8 cellular contexts compared by ENCODE assay signal in the genomic region with DNA sequence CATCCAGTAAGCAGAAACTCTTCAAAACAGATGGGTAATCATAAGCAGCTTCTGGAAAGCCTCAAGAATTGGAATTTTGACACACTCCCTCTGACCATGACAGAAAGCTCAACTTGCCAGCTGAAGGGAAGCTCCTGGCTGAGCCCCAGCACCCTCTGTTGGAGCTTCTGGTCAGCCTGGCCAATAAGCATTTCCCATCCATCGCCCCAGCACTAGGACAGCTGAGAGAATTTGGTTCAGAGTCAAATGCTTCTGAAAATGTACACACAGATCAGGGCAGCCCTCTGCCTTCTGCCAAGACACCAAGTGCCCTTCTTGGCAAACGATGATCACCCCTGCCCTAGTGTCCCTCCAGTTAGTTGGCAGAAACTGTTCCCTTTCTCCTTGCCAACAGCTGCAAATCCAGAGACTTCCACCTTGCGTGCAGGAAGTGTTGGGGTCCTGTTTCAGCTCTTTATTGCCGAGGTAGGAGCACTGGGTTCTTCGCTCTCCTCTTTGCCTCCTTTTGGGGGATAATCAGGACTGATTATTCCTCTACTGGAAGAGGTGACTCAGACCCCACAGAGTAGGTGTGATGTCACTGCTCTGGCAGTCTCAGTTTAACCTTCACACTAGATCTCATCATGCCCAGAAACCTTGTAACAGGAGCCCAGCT.
DNase-seq lines count a peak whose midpoint lies in the region; ATAC-seq and TF ChIP-seq lines count a peak whose summit lies in the region.

No MANE protein-coding gene starts in this region.

- no peak for ATAC-seq in stimulated activated naive B cell treated with anti-CD40 and anti-IgM and Interleukin-4, amounts not matched to agents 10 μg/mL and 1 μg/mL and 100 μg/mL, for 72 hours (replicated peaks)
- no peak for ATAC-seq in GM21515 (IDR thresholded peaks at IDR 0.05; ENCODE audit: unreplicated experiment)

- H3K4me2 ChIP-seq in parathyroid adenoma (ENCODE audit: low read length) = no peak overlapping the region

- no peak for TF ChIP-seq CTCF in parathyroid adenoma (IDR thresholded peaks at IDR 0.05)

- H3K27me3 ChIP-seq in parathyroid adenoma (ENCODE audit: control insufficient read depth, insufficient read depth, low read length) = no peaks in the 10 kb centered on the region

- H3K36me3 ChIP-seq in parathyroid adenoma (ENCODE audit: control insufficient read depth, insufficient read depth, low read length) = no peaks in the 10 kb centered on the region

- no peak overlapping the region for H3K4me3 Mint-ChIP-seq in stimulated activated naive B cell treated with anti-CD40 and anti-IgM and Interleukin-4, amounts not matched to agents 10 μg/mL and 1 μg/mL and 100 μg/mL, for 72 hours

- peak overlapping the region; percentile 50 for H2AFZ ChIP-seq in parathyroid adenoma

- H3K79me2 ChIP-seq in parathyroid adenoma = no peaks in the 10 kb centered on the region

- H3K4me3 ChIP-seq in parathyroid adenoma (ENCODE audit: low read depth, low read length) = no peak overlapping the region

- H3K4me1 Mint-ChIP-seq in stimulated activated naive B cell treated with anti-CD40 and anti-IgM and Interleukin-4, amounts not matched to agents 10 μg/mL and 1 μg/mL and 100 μg/mL, for 72 hours = peaks cover 5 to 9% of the 10 kb centered on the region in 2 donors

- no peak overlapping the region for H3K27ac Mint-ChIP-seq in stimulated activated naive B cell treated with anti-CD40 and anti-IgM and Interleukin-4, amounts not matched to agents 10 μg/mL and 1 μg/mL and 100 μg/mL, for 72 hours

- peak overlapping the region; percentile 68 for H3K27ac ChIP-seq in parathyroid adenoma

- H3K36me3 Mint-ChIP-seq in stimulated activated naive B cell treated with anti-CD40 and anti-IgM and Interleukin-4, amounts not matched to agents 10 μg/mL and 1 μg/mL and 100 μg/mL, for 72 hours = peaks cover 17 to 31% of the 10 kb centered on the region in 2 donors

- peaks cover 2% of the 10 kb centered on the region for H3K4me1 ChIP-seq in parathyroid adenoma

- H3K9ac ChIP-seq in parathyroid adenoma = no peak overlapping the region

- peak; percentile 19 for DNase-seq in stimulated activated CD4-positive, alpha-beta T cell treated with anti-CD3 and anti-CD28 coated beads, Interleukin-1b, Interleukin-23, amount 100 ng/mL, for 48 hours
- no peak for DNase-seq in stimulated activated CD4-positive, alpha-beta T cell treated with anti-CD3 and anti-CD28 coated beads, Interleukin-12 subunit alpha, Interleukin-12 subunit beta, amount 100 ng/mL, for 4 hours
- peak; percentile 39 for DNase-seq in activated CD8-positive, alpha-beta memory T cell treated with anti-CD3 and anti-CD28 coated beads, Interleukin-2, amount 50 U/mL, for 4 hours
- DNase-seq in fibroblast of the conjunctiva (ENCODE audit: low read depth) = peak; percentile 94
- no peak for DNase-seq in NAMALWA (ENCODE audit: low spot score)
- no peak for DNase-seq in stimulated activated naive B cell treated with anti-CD40 and anti-IgM and Interleukin-4, amounts not matched to agents 10 μg/mL and 1 μg/mL and 100 μg/mL, for 72 hours

- H3K9me3 ChIP-seq in parathyroid adenoma (ENCODE audit: control insufficient read depth, low read length) = no peaks in the 10 kb centered on the region

- no peaks in the 10 kb centered on the region for H3K9me3 Mint-ChIP-seq in stimulated activated naive B cell treated with anti-CD40 and anti-IgM and Interleukin-4, amounts not matched to agents 10 μg/mL and 1 μg/mL and 100 μg/mL, for 72 hours

- H3K27me3 Mint-ChIP-seq in stimulated activated naive B cell treated with anti-CD40 and anti-IgM and Interleukin-4, amounts not matched to agents 10 μg/mL and 1 μg/mL and 100 μg/mL, for 72 hours = no peaks in the 10 kb centered on the region

Comparison
In these comparisons a context has a peak if more than half of its experiments do, and no peak if none do; other contexts are left out.
1. DNase-seq: peak in stimulated activated CD4-positive, alpha-beta T cell treated with anti-CD3 and anti-CD28 coated beads, Interleukin-1b, Interleukin-23, amount 100 ng/mL, for 48 hours (single experiment), activated CD8-positive, alpha-beta memory T cell treated with anti-CD3 and anti-CD28 coated beads, Interleukin-2, amount 50 U/mL, for 4 hours (single experiment) and fibroblast of the conjunctiva (single experiment); none in stimulated activated CD4-positive, alpha-beta T cell treated with anti-CD3 and anti-CD28 coated beads, Interleukin-12 subunit alpha, Interleukin-12 subunit beta, amount 100 ng/mL, for 4 hours (single experiment), NAMALWA (single experiment) and stimulated activated naive B cell treated with anti-CD40 and anti-IgM and Interleukin-4, amounts not matched to agents 10 μg/mL and 1 μg/mL and 100 μg/mL, for 72 hours (single experiment).